24 cellular contexts compared by ENCODE assay signal in the genomic region with DNA sequence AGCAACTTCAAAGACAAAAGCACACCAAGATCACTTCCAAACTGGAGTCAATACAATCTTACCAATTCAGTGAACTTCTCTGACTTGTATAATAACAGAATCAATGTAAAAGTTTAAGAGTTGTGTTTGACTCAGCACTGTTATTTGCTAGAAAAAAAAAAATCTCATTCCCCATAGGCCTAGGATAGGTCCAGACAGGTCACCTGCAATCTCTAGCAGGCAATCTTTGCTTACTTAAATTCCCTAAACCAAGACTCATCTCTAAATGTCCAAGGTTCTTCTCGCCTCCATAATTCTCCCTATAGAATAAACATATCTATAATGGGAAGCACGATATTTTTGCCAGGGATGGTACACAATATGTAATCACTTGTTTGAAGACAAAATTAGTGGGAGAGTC. TPM values are rescaled to one million over a fixed set of nuclear protein-coding genes. Genes with fewer than 3 reads are reported as not detected.
A peak's percentile ranks its signal among the peaks of the same experiment; 100 is the strongest.
DNase-seq lines count a peak whose midpoint lies in the region; ATAC-seq, FAIRE-seq and TF ChIP-seq lines count a peak whose summit lies in the region.
"Had no signal": no experiment of that assay in that cellular context is flagged by ENCODE, and none has a peak within 500 bp of the region (broad histone marks: within the 10 kb centered on the region; RNA-seq: fewer than 3 reads in every experiment).

No MANE protein-coding gene starts in this region.

- POLR2A ChIA-PET in CD8-positive, alpha-beta T cell (lab: Charles Lee) = no interaction called here
- POLR2A ChIA-PET in H1 (lab: Charles Lee; ENCODE audit: partially characterized antibody) = interaction anchor here (0.6 to 5.0 kb wide), 7 partner anchors 9 to 42 kb away, joined by 3 to 28 read pairs (median 3); no protein-coding TSS in a partner anchor
- POLR2A ChIA-PET in naive thymus-derived CD8-positive, alpha-beta T cell (lab: Charles Lee) = no interaction called here

- no peak for TF ChIP-seq EP300 in H1 (IDR thresholded peaks at IDR 0.05; ENCODE audit: borderline replicate concordance in 1 of 2, low read depth in 2 of 2, low read length in 2 of 2)

- no peak overlapping the region for H4K5ac ChIP-seq in H9 (ENCODE audit: insufficient read length, low read depth, low read length)
- H4K5ac ChIP-seq in H1 (ENCODE audit: insufficient read length, low read depth, low read length) = no peak overlapping the region

- H4K91ac ChIP-seq in H9 (ENCODE audit: insufficient read length, low read depth, low read length) = no peak overlapping the region
- no peak overlapping the region for H4K91ac ChIP-seq in H1 (replicated peaks; ENCODE audit: insufficient read length, low read length)

- no peak for FAIRE-seq in H1 (lab: Jason Lieb, UNC)

- H4K20me1 ChIP-seq in H9 (ENCODE audit: control insufficient read depth, insufficient read depth, insufficient read length) (no peaks in the 10 kb centered on the region), H1 (replicated peaks in 1 of 2; ENCODE audit: control insufficient read depth in 1 of 2, insufficient read depth in 2 of 2, low read length in 2 of 2) (peaks cover 7 to 14% of the 10 kb centered on the region in 2 experiments)

- TF ChIP-seq CTCF in CD8-positive, alpha-beta T cell (IDR thresholded peaks at IDR 0.05) = no peak
- no peak for TF ChIP-seq CTCF in H9 (conservative IDR thresholded peaks at IDR 0.05)
- TF ChIP-seq CTCF in H1 (IDR thresholded peaks at IDR 0.05; ENCODE audit: control extremely low read depth in 1 of 3, insufficient read depth in 1 of 3, low read depth in 1 of 3, low read length in 3 of 3) = no peak
- TF ChIP-seq CTCF in right atrium auricular region (IDR thresholded peaks at IDR 0.05) = no peak

- H3K4me3 ChIP-seq in CD8-positive, alpha-beta T cell (ENCODE audit: low read depth, low read length) = no peak overlapping the region
- peak overlapping the region; percentile 13 to 99 (median 20); a peak in 5 of 8 replicates for H3K4me3 ChIP-seq in H1 (ENCODE audit: extremely low read depth in 1 of 4, insufficient read depth in 2 of 4, low read depth in 3 of 4, low read length in 4 of 4)
- H3K4me3 ChIP-seq in right atrium auricular region = no peak overlapping the region
- H3K4me3 ChIP-seq: SJSA1, transverse colon had no signal

- H2AK5ac ChIP-seq in H9 (ENCODE audit: insufficient read length, low read length) (no peak overlapping the region), H1 (ENCODE audit: low read depth, low read length) (no peak overlapping the region)

- CTCF ChIA-PET in CD8-positive, alpha-beta T cell (lab: Charles Lee) = no interaction called here
- CTCF ChIA-PET in H1 (lab: Charles Lee; ENCODE audit: partially characterized antibody) = no interaction called here

- no peak overlapping the region for H3K14ac ChIP-seq in H9 (ENCODE audit: insufficient read depth, low read length)
- H3K14ac ChIP-seq in H1 (ENCODE audit: insufficient read length) = no peak overlapping the region

- H3K9me3 Mint-ChIP-seq in CD8-positive, alpha-beta T cell = no peaks in the 10 kb centered on the region
- 0 out of 5 replicates have a peak, but pooled peaks cover 0 to 2% of the 10 kb centered on the region in 2 experiments for H3K9me3 Mint-ChIP-seq in H9
- no peaks in the 10 kb centered on the region for H3K9me3 Mint-ChIP-seq in naive thymus-derived CD8-positive, alpha-beta T cell
- H3K9me3 Mint-ChIP-seq: dendritic cell treated with granulocyte-macrophage colony-stimulating factor and Interleukin-4, amounts not matched to agents 40 ng/mL and 50 ng/mL, for 4 days; T-helper 1 cell treated with Interleukin-12 subunit alpha and Interleukin-12 subunit beta and Interleukin-4 antibody, amounts not matched to agents 30 μg/mL and 1 μg/mL, for 36 hours had no signal

- H2AFZ ChIP-seq in H9 (ENCODE audit: low read length) = no peak overlapping the region
- H2AFZ ChIP-seq in H1 (ENCODE audit: low read length) = no peak overlapping the region

- no CpG with 5 or more reads among the region's 2 CpGs for WGBS in H9 (ENCODE audit: extremely low coverage, insufficient read length, low lambda C conversion rate)
- 60% methylated on average over 2 of the region's 2 CpGs; no CpG with 5 or more reads in 1 of the 2 experiments for WGBS in H1 (ENCODE audit: extremely low coverage in 1 of 2, insufficient coverage in 1 of 2, insufficient read length in 1 of 2, insufficient replicate concordance in 2 of 2, low coverage in 1 of 2, low lambda C conversion rate in 2 of 2, missing lambda C conversion rate in 1 of 2), 2 experiments

- no peak overlapping the region for H2BK12ac ChIP-seq in H9 (ENCODE audit: insufficient read length, low read depth, low read length)
- H2BK12ac ChIP-seq in H1 (ENCODE audit: low read depth, low read length) = no peak overlapping the region

- H3K56ac ChIP-seq in H9 (ENCODE audit: insufficient read length, low read depth, low read length) (no peak overlapping the region), H1 (replicated peaks; ENCODE audit: insufficient read length, low read depth, low read length) (no peak overlapping the region)

- H3K4ac ChIP-seq in H9 (ENCODE audit: low read depth, low read length) (no peak overlapping the region), H1 (replicated peaks; ENCODE audit: insufficient read length, low read depth, low read length) (no peak overlapping the region)

- H2BK15ac ChIP-seq in H9 (ENCODE audit: low read depth, low read length) (no peak overlapping the region), H1 (ENCODE audit: low read length) (no peak overlapping the region)

- H3K79me1 ChIP-seq in H9 (ENCODE audit: insufficient read depth, low read depth, low read length, poor library complexity, severe bottlenecking) (no peaks in the 10 kb centered on the region), H1 (ENCODE audit: low read depth, low read length) (peaks cover 3% of the 10 kb centered on the region)

- no peaks in the 10 kb centered on the region for H3K9me3 ChIP-seq in CD8-positive, alpha-beta T cell (ENCODE audit: low read length)
- H3K9me3 ChIP-seq in H9 (ENCODE audit: control insufficient read depth, low read depth, low read length) (no peaks in the 10 kb centered on the region), H1 (ENCODE audit: insufficient read depth in 2 of 2, low read depth in 1 of 2, low read length in 1 of 2) (no peaks in the 10 kb centered on the region), right atrium auricular region (no peaks in the 10 kb centered on the region)
- H3K9me3 ChIP-seq: transverse colon had no signal

- DNase-seq in CD8-positive, alpha-beta T cell = no peak
- no peak for DNase-seq in H9
- no peak for DNase-seq in H1 (ENCODE audit: low read depth in 1 of 2, low spot score in 2 of 2)
- DNase-seq in naive thymus-derived CD8-positive, alpha-beta T cell = no peak
- DNase-seq in NCI-H2029 (lab: John Stamatoyannopoulos, UW) = no peak
- DNase-seq in right atrium auricular region (ENCODE audit: low spot score) = no peak
- DNase-seq: activated CD4-positive, alpha-beta T cell treated with anti-CD3 and anti-CD28 coated beads for 4 hours; activated CD8-positive, alpha-beta memory T cell treated with anti-CD3 and anti-CD28 coated beads for 24 hours; activated naive CD4-positive, alpha-beta T cell treated with Interleukin-2 at 50 U/mL for 16 hours; activated T-cell treated with anti-CD3 and anti-CD28 coated beads, Interleukin-2, amount 50 U/mL, for 1 hour; caudate nucleus; DMS153; GDM1; left cardiac atrium; mesenchymal stem cell; NCI-H187; NCI-H526; posterior cingulate gyrus; stimulated activated CD4-positive, alpha-beta T cell treated with anti-CD3 and anti-CD28 coated beads, Interleukin-15, amount 100 ng/mL, for 24 hours; transverse colon had no signal

- H3K18ac ChIP-seq in H9 (ENCODE audit: insufficient read length, low read depth, low read length) (no peak overlapping the region), H1 (ENCODE audit: extremely low read depth, low read length) (no peak overlapping the region)

- no peak for ATAC-seq in CD8-positive, alpha-beta T cell
- no peak for ATAC-seq in naive thymus-derived CD8-positive, alpha-beta T cell
- no peak for ATAC-seq in HG02571 (IDR thresholded peaks at IDR 0.05; ENCODE audit: unreplicated experiment)
- ATAC-seq: left cardiac atrium had no signal

- H3K23ac ChIP-seq in H9 (ENCODE audit: insufficient read length, low read depth, low read length) = no peak overlapping the region
- no peak overlapping the region for H3K23ac ChIP-seq in H1 (ENCODE audit: insufficient read length)

- TF ChIP-seq POLR2A in H1 (IDR thresholded peaks at IDR 0.05; ENCODE audit: control extremely low read depth in 1 of 2, low read depth in 2 of 2, low read length in 2 of 2) = no peak

- H3K9ac ChIP-seq in H9 (ENCODE audit: extremely low read depth, insufficient read length, low read length) (peak overlapping the region; percentile 52), H1 (replicated peaks in 1 of 4; ENCODE audit: extremely low read depth in 1 of 4, low read depth in 3 of 4, low read length in 3 of 4) (peak overlapping the region in 1 of 4 experiments; percentile 9; a peak in 2 of 7 replicates)

- H3K79me2 ChIP-seq in H9 (ENCODE audit: insufficient read depth, low read length) (peaks cover 62% of the 10 kb centered on the region), H1 (ENCODE audit: control insufficient read depth in 1 of 2, insufficient read depth in 2 of 2, low read length in 2 of 2) (peaks cover 46 to 71% of the 10 kb centered on the region in 2 experiments)

- no peak for TF ChIP-seq RAD21 in H1 (IDR thresholded peaks at IDR 0.05 in 1 of 2, conservative IDR thresholded peaks at IDR 0.05 in 1 of 2; ENCODE audit: low read depth in 2 of 2, low read length in 2 of 2)

- H3K36me3 ChIP-seq in CD8-positive, alpha-beta T cell (ENCODE audit: insufficient read depth, low read length) = no peaks in the 10 kb centered on the region
- H3K36me3 ChIP-seq in H1 (ENCODE audit: control insufficient read depth in 2 of 4, insufficient read depth in 4 of 4, low read length in 3 of 4) = no peaks in the 10 kb centered on the region; a peak in 2 of 8 replicates
- H3K36me3 ChIP-seq in right atrium auricular region = no peaks in the 10 kb centered on the region
- H3K36me3 ChIP-seq: transverse colon had no signal

- H3K4me1 Mint-ChIP-seq in CD8-positive, alpha-beta T cell (ENCODE audit: low read depth) = peaks cover 48% of the 10 kb centered on the region
- H3K4me1 Mint-ChIP-seq in H9 = peaks cover 51 to 53% of the 10 kb centered on the region in 2 experiments
- H3K4me1 Mint-ChIP-seq in naive thymus-derived CD8-positive, alpha-beta T cell = peaks cover 38 to 65% (median 58%) of the 10 kb centered on the region in 4 donors

- intact Hi-C loops in CD8-positive, alpha-beta T cell (cut with DNase I, micrococcal nuclease) = loop anchor here in 1 of 2 experiments (10.0 kb wide), 2 partner anchors 191 to 651 kb away; partner anchors contain the start of genes CERT1, GCNT4 and POLK

- H2BK20ac ChIP-seq in H9 (ENCODE audit: low read depth, low read length, poor library complexity, severe bottlenecking) (no peak overlapping the region), H1 (ENCODE audit: low read length) (no peak overlapping the region)

- no peaks in the 10 kb centered on the region for H3K27me3 ChIP-seq in CD8-positive, alpha-beta T cell (ENCODE audit: insufficient read depth, low read length)
- H3K27me3 ChIP-seq in H9 (ENCODE audit: insufficient read depth, low read length) (no peaks in the 10 kb centered on the region), H1 (replicated peaks in 1 of 4; ENCODE audit: control insufficient read depth in 3 of 4, extremely low read depth in 1 of 4, insufficient read depth in 3 of 4, low read length in 3 of 4) (no peaks in the 10 kb centered on the region), right atrium auricular region (peaks cover 0 to 8% of the 10 kb centered on the region in 2 donors)
- H3K27me3 ChIP-seq: SJSA1 had no signal

- H2BK5ac ChIP-seq in H9 (ENCODE audit: insufficient read length, low read length) (no peak overlapping the region), H1 (ENCODE audit: low read depth, low read length) (no peak overlapping the region)

- H3K27me3 Mint-ChIP-seq in CD8-positive, alpha-beta T cell (ENCODE audit: low read depth) = no peaks in the 10 kb centered on the region
- no peaks in the 10 kb centered on the region for H3K27me3 Mint-ChIP-seq in H9 (ENCODE audit: low read depth)
- no peaks in the 10 kb centered on the region for H3K27me3 Mint-ChIP-seq in naive thymus-derived CD8-positive, alpha-beta T cell

- peak overlapping the region; percentile 23 for H3K4me3 Mint-ChIP-seq in CD8-positive, alpha-beta T cell
- peak overlapping the region; percentile 98 to 99 for H3K4me3 Mint-ChIP-seq in H9
- H3K4me3 Mint-ChIP-seq in naive thymus-derived CD8-positive, alpha-beta T cell = peak overlapping the region in 8 of 10 donors; percentile 5 to 95 (median 40)
- H3K4me3 Mint-ChIP-seq: dendritic cell treated with granulocyte-macrophage colony-stimulating factor and Interleukin-4, amounts not matched to agents 40 ng/mL and 50 ng/mL, for 4 days; T-helper 1 cell treated with Interleukin-12 subunit alpha and Interleukin-12 subunit beta and Interleukin-4 antibody, amounts not matched to agents 30 μg/mL and 1 μg/mL, for 36 hours had no signal

- H3K27ac ChIP-seq in CD8-positive, alpha-beta T cell (ENCODE audit: low read depth, low read length) = no peak overlapping the region
- no peak overlapping the region for H3K27ac ChIP-seq in H9 (ENCODE audit: insufficient read length, low read depth, low read length)
- no peak overlapping the region for H3K27ac ChIP-seq in H1 (ENCODE audit: low read depth, low read length)
- no peak overlapping the region for H3K27ac ChIP-seq in right atrium auricular region
- H3K27ac ChIP-seq: SJSA1, transverse colon had no signal

- H3K23me2 ChIP-seq in H9 (ENCODE audit: insufficient read length, low read depth, low read length, poor library complexity, severe bottlenecking) (peaks cover 11% of the 10 kb centered on the region), H1 (ENCODE audit: low read depth, low read length) (peaks cover 7% of the 10 kb centered on the region)

- H2BK120ac ChIP-seq in H9 (ENCODE audit: low read depth, low read length, poor library complexity, severe bottlenecking) = no peak overlapping the region
- H2BK120ac ChIP-seq in H1 (replicated peaks; ENCODE audit: low read depth, low read length) = no peak overlapping the region

- H3K36me3 Mint-ChIP-seq in CD8-positive, alpha-beta T cell = peaks cover 5% of the 10 kb centered on the region
- H3K36me3 Mint-ChIP-seq in H9 (ENCODE audit: insufficient read depth in 1 of 3, low read depth in 3 of 3) = peaks cover 0 to 18% (median 7%) of the 10 kb centered on the region in 3 experiments; a peak in 6 of 7 replicates
- no peaks in the 10 kb centered on the region for H3K36me3 Mint-ChIP-seq in naive thymus-derived CD8-positive, alpha-beta T cell

- H3K27ac Mint-ChIP-seq in CD8-positive, alpha-beta T cell = no peak overlapping the region
- H3K27ac Mint-ChIP-seq in H9 = peak overlapping the region; percentile 52 to 95 (median 69); a peak in 5 of 7 replicates
- H3K27ac Mint-ChIP-seq in naive thymus-derived CD8-positive, alpha-beta T cell = peak overlapping the region in 5 of 10 donors; percentile 0 to 96 (median 6)
- H3K27ac Mint-ChIP-seq: dendritic cell treated with granulocyte-macrophage colony-stimulating factor and Interleukin-4, amounts not matched to agents 40 ng/mL and 50 ng/mL, for 4 days; T-helper 1 cell treated with Interleukin-12 subunit alpha and Interleukin-12 subunit beta and Interleukin-4 antibody, amounts not matched to agents 30 μg/mL and 1 μg/mL, for 36 hours had no signal

- H4K8ac ChIP-seq in H9 (replicated peaks; ENCODE audit: insufficient read length, low read depth, low read length) (no peak overlapping the region), H1 (ENCODE audit: extremely low read depth, insufficient read depth, low read length) (no peak overlapping the region)

- H3K4me1 ChIP-seq in CD8-positive, alpha-beta T cell (ENCODE audit: insufficient read depth, low read length) = peaks cover 24% of the 10 kb centered on the region
- H3K4me1 ChIP-seq in H9 (ENCODE audit: insufficient read depth, low read length) = peaks cover 10% of the 10 kb centered on the region; the same call in 1 of the 2 replicates
- H3K4me1 ChIP-seq in H1 (replicated peaks in 1 of 4; ENCODE audit: control insufficient read depth in 3 of 4, insufficient read depth in 4 of 4, low read length in 3 of 4) = peaks cover 2 to 30% (median 14%) of the 10 kb centered on the region in 4 experiments; a peak in 6 of 7 replicates
- H3K4me1 ChIP-seq in right atrium auricular region = peaks cover 0 to 14% of the 10 kb centered on the region in 2 donors

- H3K4me2 ChIP-seq in H9 (ENCODE audit: insufficient read depth, insufficient read length, low read length) (peak overlapping the region; percentile 80), H1 (ENCODE audit: insufficient read depth in 1 of 2, low read depth in 2 of 2, low read length in 2 of 2) (peak overlapping the region; percentile 65 to 91)

- H3T11ph ChIP-seq in H9 (ENCODE audit: low read length) = no peak overlapping the region

RNA-seq across cellular contexts. Expression of gene FAM169A, which starts 2.5 kb away (rescaled TPM):
- total RNA-seq in CD8-positive, alpha-beta T cell = 10 to 100 TPM; 21.0 to 21.6 TPM
- total RNA-seq in H9 (2021) (63.1 and 67.7 TPM in 2 replicates), right atrium auricular region (1 to 10 TPM; 4.2 to 5.0 TPM)
- 78.7 and 83.1 TPM in 2 replicates for total RNA-seq in H1 (2021; fragmentation: NEBNext Ultra II Directional; extraction: Animal tissue kit (Norgen Biotek cat#: 25700))
- 9.0 and 12.6 TPM in 2 replicates for polyA plus RNA-seq in H1 (2011; rRNA removed)
- polyA plus RNA-seq in H1 (2011; cell fraction: cytosol; rRNA removed) = 17.4 TPM
- 13.0 TPM for polyA plus RNA-seq in H1 (2011; cell fraction: nucleus; rRNA removed)
- 12.2 to 25.3 TPM (median 17.9 TPM) in 4 replicates for polyA plus RNA-seq in H1 (2012, experiment 1 of 2)
- polyA plus RNA-seq in H1 (2012, experiment 2 of 2) = 1.5 TPM
- 29.1 TPM for polyA plus RNA-seq in H1 (2013, experiment 1 of 2)
- polyA plus RNA-seq in H1 (2013, experiment 2 of 2) = 30.1 TPM
- 45.6 and 62.0 TPM in 2 replicates for polyA minus RNA-seq in H1 (2011; rRNA and poly(A)+ RNA removed)
- 30.0 TPM for polyA minus RNA-seq in H1 (2011; cell fraction: cytosol; rRNA and poly(A)+ RNA removed)
- polyA minus RNA-seq in H1 (2011; cell fraction: nucleus; rRNA and poly(A)+ RNA removed) = 59.1 TPM
- 10 to 100 TPM; 23.7 to 26.1 TPM for total RNA-seq in naive thymus-derived CD8-positive, alpha-beta T cell
- 10 to 100 TPM in 1 of 3 donors, 1 to 10 TPM in 2; 5.7 to 11.4 (median 7.7) TPM for polyA plus RNA-seq in naive thymus-derived CD8-positive, alpha-beta T cell

Comparison
In these comparisons a context has a peak if more than half of its experiments do, and no peak if none do; other contexts are left out.
1. H3K4me3 ChIP-seq: peak in H1 (4 of 4); none in CD8-positive, alpha-beta T cell (single experiment) and right atrium auricular region (0 of 2).
2. H3K4me3 Mint-ChIP-seq: peak in every context shown above with its lines; median percentile 98 in H9; 40 in naive thymus-derived CD8-positive, alpha-beta T cell; 23 in CD8-positive, alpha-beta T cell.